Comparison of ENCODE assay signal across 38 cellular contexts in genomic region chr11:60706931-60707330, GRCh38. TPM values are rescaled to one million over a fixed set of nuclear protein-coding genes. Genes with fewer than 3 reads are reported as not detected.
"Had no signal": no experiment of that assay in that cellular context is flagged by ENCODE, and none has a peak within 500 bp of the region (broad histone marks: within the 10 kb centered on the region; RNA-seq: fewer than 3 reads in every experiment).

No MANE protein-coding gene starts in this region.

- H3K4me2 ChIP-seq: KMS-11 had no signal

- H3K9me3 ChIP-seq: MG63 had no signal

- H3K4me3 ChIP-seq: MG63 had no signal

- H3K36me3 ChIP-seq: MG63 had no signal

- H3K27me3 ChIP-seq: MG63 had no signal

- H3K9ac ChIP-seq: KMS-11 had no signal

- H3K27ac ChIP-seq: KMS-11 had no signal

- DNase-seq: Karpas-422, Kasumi-1, KG1, MG63, MM.1S, MV-4-11, NCI-H1048, NCI-H1092, NCI-H1092 treated with DMSO at 0.1 percent for 48 hours, NCI-H1105, NCI-H1105 treated with DMSO at 0.1 percent for 48 hours, NCI-H1417, NCI-H1417 treated with DMSO at 0.1 percent for 48 hours, NCI-H1436, NCI-H1436 treated with DMSO at 0.1 percent for 48 hours, NCI-H146, NCI-H1694, NCI-H1694 treated with DMSO at 0.1 percent for 48 hours, NCI-H187, NCI-H187 treated with DMSO at 0.1 percent for 48 hours, NCI-H1930, NCI-H2029, NCI-H2029 treated with DMSO at 0.1 percent for 48 hours, NCI-H2081, NCI-H2081 treated with DMSO at 0.1 percent for 48 hours, NCI-H2107, NCI-H2171, NCI-H2171 treated with DMSO at 0.1 percent for 48 hours, NCI-H2227 treated with DMSO at 0.1 percent for 48 hours, NCI-H226, NCI-H345, NCI-H446, NCI-H446 treated with DMSO at 0.1 percent for 48 hours had no signal

RNA-seq across cellular contexts. Expression of gene MS4A8, which starts 7.5 kb away (rescaled TPM):
- total RNA-seq: LHCN-M2, M059J, MCF 10A, NCI-H460 had no signal

RNA-seq across cellular contexts. Expression of gene MS4A18, which starts 17.6 kb away (rescaled TPM):
- total RNA-seq: LHCN-M2, M059J, MCF 10A, NCI-H460 had no signal

RNA-seq across cellular contexts. Expression of gene MS4A15, which starts 49.7 kb away (rescaled TPM):
- total RNA-seq: LHCN-M2, M059J, MCF 10A, NCI-H460 had no signal
